Comparison of ENCODE assay signal across 15 cellular contexts in the genomic region with DNA sequence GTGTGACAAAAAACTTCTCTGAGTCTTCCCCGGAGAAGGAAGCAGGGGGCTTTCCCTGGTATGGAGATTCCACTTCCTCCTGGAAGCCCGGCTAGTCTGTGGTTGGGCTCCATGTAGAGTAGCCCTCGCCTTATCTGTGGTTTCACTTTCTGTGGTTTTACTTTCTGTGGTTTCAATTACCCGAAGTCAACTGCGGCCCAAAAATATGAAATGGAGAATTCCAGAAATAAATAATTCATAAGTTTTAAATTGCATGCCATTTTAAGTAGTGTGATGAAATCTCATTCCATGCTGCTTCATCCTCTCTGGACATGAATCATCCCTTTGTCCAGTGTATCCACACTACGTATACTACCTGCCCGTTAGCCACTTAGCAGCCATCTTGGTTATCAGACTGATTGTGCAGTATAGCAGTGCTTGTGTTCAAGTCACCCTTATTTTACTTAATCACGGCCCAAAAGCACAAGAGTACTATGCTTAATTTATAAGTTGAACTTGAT.
DNase-seq lines count a peak whose midpoint lies in the region; ATAC-seq, FAIRE-seq and TF ChIP-seq lines count a peak whose summit lies in the region.
"Had no signal": no experiment of that assay in that cellular context is flagged by ENCODE, and none has a peak within 500 bp of the region (broad histone marks: within the 10 kb centered on the region; RNA-seq: fewer than 3 reads in every experiment).

No MANE protein-coding gene starts in this region.

- DNase-seq in right lobe of liver, result no peak
- no peak for DNase-seq in HepG2 (ENCODE audit: low spot score)
- peak; percentile 7 to 23 for DNase-seq in SJCRH30
- DNase-seq in esophagus muscularis mucosa (ENCODE audit: extremely low spot score), result peak; percentile 39
- no peak for DNase-seq in activated T-helper 1 cell treated with anti-CD3 and anti-CD28 coated beads, Interleukin-12 subunit alpha, Interleukin-12 subunit beta, Interleukin-2, Interleukin-4 antibody, amounts not matched to agents 30 ng/mL and 10 ng/mL and 1 ng/mL, durations not matched to agents 14 hours and 24 hours and 36 hours (ENCODE audit: low spot score)
- DNase-seq in C1 segment of cervical spinal cord (lab: John Stamatoyannopoulos, UW), result no peak
- DNase-seq in left ventricle myocardium inferior, result no peak
- DNase-seq in Karpas-422, result no peak
- DNase-seq: ACHN; activated CD4-positive, alpha-beta memory T cell treated with anti-CD3 and anti-CD28 coated beads for 36 hours; activated effector memory CD4-positive, alpha-beta T cell treated with Interleukin-2 at 50 U/mL for 16 hours; DMS153; stimulated activated CD4-positive, alpha-beta T cell treated with anti-CD3 and anti-CD28 coated beads, Interleukin-15, amount 100 ng/mL, for 24 hours; thyroid gland had no signal

- BruUV-seq in HepG2 (replicated peaks; lab: Mats Ljungman, UMichigan), result no TSS peak

- TF ChIP-seq POLR2A in right lobe of liver (IDR thresholded peaks at IDR 0.05) (no peak), HepG2 (IDR thresholded peaks at IDR 0.05; ENCODE audit: insufficient read depth in 1 of 2, low read depth in 2 of 2, low read length in 2 of 2) (no peak), esophagus muscularis mucosa (IDR thresholded peaks at IDR 0.05; ENCODE audit: low read depth) (no peak)

- H3K9me3 Mint-ChIP-seq in activated T-helper 1 cell treated with anti-CD3 and anti-CD28 coated beads, Interleukin-12 subunit alpha, Interleukin-12 subunit beta, Interleukin-2, Interleukin-4 antibody, amounts not matched to agents 30 ng/mL and 10 ng/mL and 1 ng/mL, durations not matched to agents 14 hours and 24 hours and 36 hours, result no peaks in the 10 kb centered on the region
- H3K9me3 Mint-ChIP-seq: activated CD4-positive, alpha-beta memory T cell treated with anti-CD3 and anti-CD28 coated beads for 36 hours; T-helper 1 cell treated with Interleukin-12 subunit alpha and Interleukin-12 subunit beta and Interleukin-4 antibody, amounts not matched to agents 30 μg/mL and 1 μg/mL, for 36 hours had no signal

- H3K27me3 ChIP-seq in right lobe of liver (no peaks in the 10 kb centered on the region), HepG2 (ENCODE audit: control insufficient read depth in 1 of 2, insufficient read depth in 2 of 2, low read length in 2 of 2) (no peaks in the 10 kb centered on the region), SJCRH30 (no peaks in the 10 kb centered on the region), esophagus muscularis mucosa (no peaks in the 10 kb centered on the region), left ventricle myocardium inferior (ENCODE audit: low read depth) (no peaks in the 10 kb centered on the region), Karpas-422 (ENCODE audit: low read length) (no peaks in the 10 kb centered on the region)
- H3K27me3 ChIP-seq: thyroid gland had no signal

- H4K20me1 ChIP-seq in HepG2 (ENCODE audit: insufficient read depth, low read length) (no peaks in the 10 kb centered on the region), Karpas-422 (ENCODE audit: insufficient read depth, low read depth, low read length) (no peaks in the 10 kb centered on the region)

- H3K4me1 ChIP-seq in right lobe of liver, result no peaks in the 10 kb centered on the region
- H3K4me1 ChIP-seq in HepG2 (ENCODE audit: insufficient read depth, low read length), result no peaks in the 10 kb centered on the region
- no peaks in the 10 kb centered on the region for H3K4me1 ChIP-seq in SJCRH30
- H3K4me1 ChIP-seq in esophagus muscularis mucosa, result peaks cover 0 to 12% (median 8%) of the 10 kb centered on the region in 4 donors
- no peaks in the 10 kb centered on the region for H3K4me1 ChIP-seq in left ventricle myocardium inferior
- H3K4me1 ChIP-seq in Karpas-422 (ENCODE audit: low read length), result no peaks in the 10 kb centered on the region
- H3K4me1 ChIP-seq: thyroid gland had no signal

- H3K4me2 ChIP-seq in HepG2 (ENCODE audit: low read depth, low read length) (no peak overlapping the region), Karpas-422 (ENCODE audit: low read depth, low read length, poor library complexity, severe bottlenecking) (no peak overlapping the region)

- H3K9me2 ChIP-seq in Karpas-422 (replicated peaks; ENCODE audit: insufficient read depth, low read length), result no peaks in the 10 kb centered on the region

- H3K79me2 ChIP-seq in HepG2 (ENCODE audit: insufficient read depth, low read length) (no peaks in the 10 kb centered on the region), Karpas-422 (ENCODE audit: low read length) (no peaks in the 10 kb centered on the region)

- 59% methylated on average over 7 of the region's 8 CpGs for WGBS in right lobe of liver (ENCODE audit: insufficient coverage, low coverage, low lambda C conversion rate, missing lambda C conversion rate)
- 43% methylated on average over 8 of the region's 8 CpGs for WGBS in HepG2 (ENCODE audit: low lambda C conversion rate)
- WGBS in esophagus muscularis mucosa, result 87% methylated on average over 8 of the region's 8 CpGs

- TF ChIP-seq RAD21 in HepG2 (CRISPR knock-in tag; IDR thresholded peaks at IDR 0.05), result no peak

- in situ Hi-C loops in HepG2 (cut with HindIII; ENCODE audit: extremely low pct_ligation_motif_present, low pct_unique_long_range_greater_than_20kb), result no loop called here

- peaks cover 3% of the 10 kb centered on the region for H3K27me3 Mint-ChIP-seq in activated T-helper 1 cell treated with anti-CD3 and anti-CD28 coated beads, Interleukin-12 subunit alpha, Interleukin-12 subunit beta, Interleukin-2, Interleukin-4 antibody, amounts not matched to agents 30 ng/mL and 10 ng/mL and 1 ng/mL, durations not matched to agents 14 hours and 24 hours and 36 hours (ENCODE audit: insufficient read depth)
- H3K27me3 Mint-ChIP-seq: activated CD4-positive, alpha-beta memory T cell treated with anti-CD3 and anti-CD28 coated beads for 36 hours had no signal

- CTCF ChIA-PET in HepG2 (lab: Yijun Ruan, JAX; ENCODE audit: low intra/inter-chr PET ratio, low total read pairs), result no interaction called here

- no peak overlapping the region for H3K4me3 Mint-ChIP-seq in activated T-helper 1 cell treated with anti-CD3 and anti-CD28 coated beads, Interleukin-12 subunit alpha, Interleukin-12 subunit beta, Interleukin-2, Interleukin-4 antibody, amounts not matched to agents 30 ng/mL and 10 ng/mL and 1 ng/mL, durations not matched to agents 14 hours and 24 hours and 36 hours
- H3K4me3 Mint-ChIP-seq: activated CD4-positive, alpha-beta memory T cell treated with anti-CD3 and anti-CD28 coated beads for 36 hours; T-helper 1 cell treated with Interleukin-12 subunit alpha and Interleukin-12 subunit beta and Interleukin-4 antibody, amounts not matched to agents 30 μg/mL and 1 μg/mL, for 36 hours had no signal

- H3K9ac ChIP-seq in HepG2 (ENCODE audit: insufficient read depth, low read depth, low read length) (no peak overlapping the region), Karpas-422 (ENCODE audit: low read length) (no peak overlapping the region)

- H3K9me3 ChIP-seq in right lobe of liver (no peaks in the 10 kb centered on the region), HepG2 (ENCODE audit: low read length) (no peaks in the 10 kb centered on the region), SJCRH30 (replicated peaks) (no peaks in the 10 kb centered on the region), esophagus muscularis mucosa (no peaks in the 10 kb centered on the region), left ventricle myocardium inferior (replicated peaks) (no peaks in the 10 kb centered on the region), Karpas-422 (ENCODE audit: low read length) (no peaks in the 10 kb centered on the region)
- H3K9me3 ChIP-seq: thyroid gland had no signal

- H3K27ac ChIP-seq in right lobe of liver, result no peak overlapping the region
- no peak overlapping the region for H3K27ac ChIP-seq in HepG2 (ENCODE audit: extremely low read length, insufficient read depth, low read length)
- H3K27ac ChIP-seq in SJCRH30, result no peak overlapping the region
- H3K27ac ChIP-seq in esophagus muscularis mucosa (replicated peaks in 1 of 4), result no peak overlapping the region
- no peak overlapping the region for H3K27ac ChIP-seq in left ventricle myocardium inferior (replicated peaks)
- no peak overlapping the region for H3K27ac ChIP-seq in Karpas-422 (ENCODE audit: low read length)
- H3K27ac ChIP-seq: thyroid gland had no signal

- no peak overlapping the region for H3K27ac Mint-ChIP-seq in activated T-helper 1 cell treated with anti-CD3 and anti-CD28 coated beads, Interleukin-12 subunit alpha, Interleukin-12 subunit beta, Interleukin-2, Interleukin-4 antibody, amounts not matched to agents 30 ng/mL and 10 ng/mL and 1 ng/mL, durations not matched to agents 14 hours and 24 hours and 36 hours
- H3K27ac Mint-ChIP-seq: activated CD4-positive, alpha-beta memory T cell treated with anti-CD3 and anti-CD28 coated beads for 36 hours; T-helper 1 cell treated with Interleukin-12 subunit alpha and Interleukin-12 subunit beta and Interleukin-4 antibody, amounts not matched to agents 30 μg/mL and 1 μg/mL, for 36 hours had no signal

- H3K4me3 ChIP-seq in right lobe of liver, result no peak overlapping the region
- no peak overlapping the region for H3K4me3 ChIP-seq in HepG2 (replicated peaks in 1 of 3; ENCODE audit: insufficient read depth in 1 of 3, low read depth in 2 of 3, low read length in 3 of 3)
- no peak overlapping the region for H3K4me3 ChIP-seq in SJCRH30
- no peak overlapping the region for H3K4me3 ChIP-seq in esophagus muscularis mucosa
- no peak overlapping the region for H3K4me3 ChIP-seq in left ventricle myocardium inferior
- no peak overlapping the region for H3K4me3 ChIP-seq in Karpas-422 (ENCODE audit: low read length)
- H3K4me3 ChIP-seq: thyroid gland had no signal

- intact Hi-C loops in right lobe of liver (cut with DNase I) (no loop called here), HepG2 (cut with micrococcal nuclease; ENCODE audit: unreplicated experiment) (no loop called here), esophagus muscularis mucosa (cut with DNase I) (no loop called here), left ventricle myocardium inferior (cut with micrococcal nuclease) (no loop called here)
- intact Hi-C loops in activated T-helper 1 cell treated with anti-CD3 and anti-CD28 coated beads, Interleukin-12 subunit alpha, Interleukin-12 subunit beta, Interleukin-2, Interleukin-4 antibody, amounts not matched to agents 30 ng/mL and 10 ng/mL and 1 ng/mL, durations not matched to agents 14 hours and 24 hours and 36 hours (cut with micrococcal nuclease), result no loop called here

- TF ChIP-seq CTCF in right lobe of liver (IDR thresholded peaks at IDR 0.05) (no peak), HepG2 (CRISPR knock-in tag; IDR thresholded peaks at IDR 0.05) (no peak), esophagus muscularis mucosa (IDR thresholded peaks at IDR 0.05) (no peak), left ventricle myocardium inferior (IDR thresholded peaks at IDR 0.05; ENCODE audit: borderline replicate concordance) (no peak)

- no peak for FAIRE-seq in HepG2 (lab: Jason Lieb, UNC)

- no peaks in the 10 kb centered on the region for H3K36me3 ChIP-seq in right lobe of liver
- no peaks in the 10 kb centered on the region for H3K36me3 ChIP-seq in HepG2 (replicated peaks in 1 of 2; ENCODE audit: control insufficient read depth in 1 of 2, insufficient read depth in 2 of 2, low read length in 2 of 2)
- H3K36me3 ChIP-seq in SJCRH30, result no peaks in the 10 kb centered on the region
- H3K36me3 ChIP-seq in esophagus muscularis mucosa, result no peaks in the 10 kb centered on the region
- H3K36me3 ChIP-seq in left ventricle myocardium inferior, result no peaks in the 10 kb centered on the region
- no peaks in the 10 kb centered on the region for H3K36me3 ChIP-seq in Karpas-422 (ENCODE audit: insufficient read depth, low read length)
- H3K36me3 ChIP-seq: thyroid gland had no signal

- TF ChIP-seq EP300 in HepG2 (IDR thresholded peaks at IDR 0.05; ENCODE audit: low read depth in 2 of 2, low read length in 2 of 2) (no peak), HepG2 (CRISPR knock-in tag; IDR thresholded peaks at IDR 0.05; ENCODE audit: borderline replicate concordance) (no peak), esophagus muscularis mucosa (IDR thresholded peaks at IDR 0.05) (no peak)

- H3K4me1 Mint-ChIP-seq in activated T-helper 1 cell treated with anti-CD3 and anti-CD28 coated beads, Interleukin-12 subunit alpha, Interleukin-12 subunit beta, Interleukin-2, Interleukin-4 antibody, amounts not matched to agents 30 ng/mL and 10 ng/mL and 1 ng/mL, durations not matched to agents 14 hours and 24 hours and 36 hours (ENCODE audit: low read depth), result no peaks in the 10 kb centered on the region

- H3K36me3 Mint-ChIP-seq in activated T-helper 1 cell treated with anti-CD3 and anti-CD28 coated beads, Interleukin-12 subunit alpha, Interleukin-12 subunit beta, Interleukin-2, Interleukin-4 antibody, amounts not matched to agents 30 ng/mL and 10 ng/mL and 1 ng/mL, durations not matched to agents 14 hours and 24 hours and 36 hours (ENCODE audit: low read depth), result no peaks in the 10 kb centered on the region
- H3K36me3 Mint-ChIP-seq: activated CD4-positive, alpha-beta memory T cell treated with anti-CD3 and anti-CD28 coated beads for 36 hours had no signal

- ATAC-seq in right lobe of liver (peak; percentile 21 to 52 (median 35)), HepG2 (no peak)

- H2AFZ ChIP-seq in HepG2 (ENCODE audit: low read length) (no peak overlapping the region), Karpas-422 (ENCODE audit: low read length) (no peak overlapping the region)

- POLR2A ChIA-PET in HepG2 (lab: Yijun Ruan, JAX), result no interaction called here

Comparison
In these comparisons a context has a peak if more than half of its experiments do, and no peak if none do; other contexts are left out.
1. DNase-seq: peak in SJCRH30 (2 of 2) and esophagus muscularis mucosa (single experiment); none in right lobe of liver (0 of 3), HepG2 (single experiment), activated T-helper 1 cell treated with anti-CD3 and anti-CD28 coated beads, Interleukin-12 subunit alpha, Interleukin-12 subunit beta, Interleukin-2, Interleukin-4 antibody, amounts not matched to agents 30 ng/mL and 10 ng/mL and 1 ng/mL, durations not matched to agents 14 hours and 24 hours and 36 hours (single experiment), C1 segment of cervical spinal cord (0 of 14), left ventricle myocardium inferior (single experiment) and Karpas-422 (single experiment).